8 cellular contexts compared by ENCODE assay signal in genomic region chr7:156764016-156764669, GRCh38.
DNase-seq lines count a peak whose midpoint lies in the region; ATAC-seq and TF ChIP-seq lines count a peak whose summit lies in the region.

No MANE protein-coding gene starts in this region.

- peak; percentile 45 for DNase-seq in A172 (ENCODE audit: low spot score)
- DNase-seq in HEK293T (ENCODE audit: extremely low spot score), result peak; percentile 88
- DNase-seq in NCI-H82 treated with DMSO at 0.1 percent for 48 hours (lab: John Stamatoyannopoulos, UW; ENCODE audit: unreplicated experiment), result peak; percentile 84
- peak; percentile 69 to 84 for DNase-seq in dermis microvascular lymphatic vessel endothelial cell (ENCODE audit: low read depth in 2 of 2)
- peak; percentile 86 for DNase-seq in medulla oblongata (ENCODE audit: extremely low spot score)
- no peak for DNase-seq in OCI-M1 (lab: John Stamatoyannopoulos, UW)

- CTCF ChIA-PET in HEK293T (lab: Yijun Ruan, JAX), result interaction anchor here (0.6 to 0.8 kb wide), 3 partner anchors 11 to 114 kb away, joined by 3 to 4 read pairs (median 3); no protein-coding TSS in a partner anchor

- ATAC-seq in GM19455 (IDR thresholded peaks at IDR 0.05; ENCODE audit: unreplicated experiment) (no peak), HG02981 (IDR thresholded peaks at IDR 0.05; ENCODE audit: unreplicated experiment) (no peak)

- POLR2A ChIA-PET in HEK293T (lab: Yijun Ruan, JAX), result no interaction called here

TF ChIP-seq in HEK293T, 16 proteins besides CTCF, POLR2A, EP300 and RAD21:
- no peak for TF ChIP-seq CTBP1 (IDR thresholded peaks at IDR 0.05; ENCODE audit: borderline replicate concordance)
- TF ChIP-seq SUZ12 (IDR thresholded peaks at IDR 0.05), result no peak
- no peak for TF ChIP-seq FOXK2 (IDR thresholded peaks at IDR 0.05)
- TF ChIP-seq LEF1 (IDR thresholded peaks at IDR 0.05; ENCODE audit: borderline replicate concordance), result no peak
- TF ChIP-seq ELF4 (IDR thresholded peaks at IDR 0.05), result no peak
- TF ChIP-seq NFRKB (IDR thresholded peaks at IDR 0.05), result no peak
- no peak for TF ChIP-seq ZNF384 (IDR thresholded peaks at IDR 0.05)
- TF ChIP-seq BHLHE40 (IDR thresholded peaks at IDR 0.05; ENCODE audit: borderline replicate concordance), result no peak
- TF ChIP-seq ARNT (IDR thresholded peaks at IDR 0.05), result no peak
- no peak for TF ChIP-seq TARDBP (IDR thresholded peaks at IDR 0.05)
- no peak for TF ChIP-seq L3MBTL2 (conservative IDR thresholded peaks at IDR 0.05)
- no peak for TF ChIP-seq FOXM1 (IDR thresholded peaks at IDR 0.05; ENCODE audit: borderline replicate concordance)
- no peak for TF ChIP-seq FOXA1 (IDR thresholded peaks at IDR 0.05)
